ENCODE assay signal across 1 cellular context in genomic region chr16:1918312-1918889, GRCh38.
TF ChIP-seq lines count a peak whose summit lies in the region.

Gene HS3ST6, minus strand, starts transcription at chr16:1918415. Its CDS starts 92 bp downstream, at chr16:1918323.

TF ChIP-seq in SK-N-SH treated with all-trans-retinoic acid at 6 μM for 48 hours, 23 proteins besides CTCF, POLR2A, EP300 and RAD21 (continued from another document):
- TF ChIP-seq RARB (CRISPR knock-in tag; IDR thresholded peaks at IDR 0.05) (no peak), TOX (CRISPR knock-in tag; IDR thresholded peaks at IDR 0.05; ENCODE audit: borderline replicate concordance) (no peak)
